15 cellular contexts compared by ENCODE assay signal in genomic region chr12:41907036-41907435, GRCh38.
"Had no signal": no experiment of that assay in that cellular context is flagged by ENCODE, and none has a peak within 500 bp of the region (broad histone marks: within the 10 kb centered on the region; RNA-seq: fewer than 3 reads in every experiment).

No MANE protein-coding gene starts in this region.

- H3K27ac Mint-ChIP-seq: activated CD4-positive, alpha-beta T cell treated with anti-CD3 and anti-CD28 coated beads for 36 hours; activated naive CD4-positive, alpha-beta T cell treated with anti-CD3 and anti-CD28 coated beads, Interleukin-2, amount 50 U/mL, for 72 hours; effector memory CD8-positive, alpha-beta T cell; memory B cell; stimulated activated effector memory CD8-positive, alpha-beta T cell treated with anti-CD3 and anti-CD28 coated beads, Interleukin-12 subunit alpha, Interleukin-12 subunit beta, amount 100 ng/mL, for 72 hours had no signal

- H3K4me1 Mint-ChIP-seq: activated CD4-positive, alpha-beta T cell treated with anti-CD3 and anti-CD28 coated beads for 36 hours; memory B cell; neural crest cell; stimulated activated effector memory CD8-positive, alpha-beta T cell treated with anti-CD3 and anti-CD28 coated beads, Interleukin-12 subunit alpha, Interleukin-12 subunit beta, amount 100 ng/mL, for 72 hours had no signal

- FAIRE-seq: astrocyte, bronchial epithelial cell had no signal

- H3K4me3 Mint-ChIP-seq: activated CD4-positive, alpha-beta T cell treated with anti-CD3 and anti-CD28 coated beads for 36 hours; effector memory CD8-positive, alpha-beta T cell; memory B cell; neural crest cell; stimulated activated effector memory CD8-positive, alpha-beta T cell treated with anti-CD3 and anti-CD28 coated beads, Interleukin-12 subunit alpha, Interleukin-12 subunit beta, amount 100 ng/mL, for 72 hours had no signal

- ATAC-seq: activated CD4-positive, alpha-beta T cell treated with anti-CD3 and anti-CD28 coated beads for 36 hours; activated naive CD4-positive, alpha-beta T cell treated with anti-CD3 and anti-CD28 coated beads, Interleukin-2, amount 50 U/mL, for 72 hours; effector memory CD8-positive, alpha-beta T cell; stimulated activated effector memory CD8-positive, alpha-beta T cell treated with anti-CD3 and anti-CD28 coated beads, Interleukin-12 subunit alpha, Interleukin-12 subunit beta, amount 100 ng/mL, for 72 hours had no signal

- H3K9me3 Mint-ChIP-seq: activated naive CD4-positive, alpha-beta T cell treated with anti-CD3 and anti-CD28 coated beads, Interleukin-2, amount 50 U/mL, for 72 hours; effector memory CD8-positive, alpha-beta T cell; memory B cell; stimulated activated effector memory CD8-positive, alpha-beta T cell treated with anti-CD3 and anti-CD28 coated beads, Interleukin-12 subunit alpha, Interleukin-12 subunit beta, amount 100 ng/mL, for 72 hours had no signal

- DNase-seq: activated CD4-positive, alpha-beta T cell treated with anti-CD3 and anti-CD28 coated beads for 36 hours; activated CD4-positive, alpha-beta T cell treated with anti-CD3 and anti-CD28 coated beads, Interleukin-2, amount 50 U/mL, for 48 hours; activated gamma-delta T cell; adrenal gland; dermis blood vessel endothelial cell; effector memory CD8-positive, alpha-beta T cell; sigmoid colon; stimulated activated CD4-positive, alpha-beta T cell treated with anti-CD3 and anti-CD28 coated beads, Interleukin-4, amount 100 ng/mL, for 24 hours; stomach had no signal

- H3K36me3 Mint-ChIP-seq: activated naive CD4-positive, alpha-beta T cell treated with anti-CD3 and anti-CD28 coated beads, Interleukin-2, amount 50 U/mL, for 72 hours; memory B cell; stimulated activated effector memory CD8-positive, alpha-beta T cell treated with anti-CD3 and anti-CD28 coated beads, Interleukin-12 subunit alpha, Interleukin-12 subunit beta, amount 100 ng/mL, for 72 hours had no signal
